Comparison of ENCODE assay signal across 8 cellular contexts in genomic region chr20:63708301-63709148, GRCh38. TPM values are rescaled to one million over a fixed set of nuclear protein-coding genes. Genes with fewer than 3 reads are reported as not detected.
DNase-seq lines count a peak whose midpoint lies in the region; ATAC-seq and TF ChIP-seq lines count a peak whose summit lies in the region.

No MANE protein-coding gene starts in this region.

- H3K4me2 ChIP-seq in OCI-LY1 (ENCODE audit: low read length) = peak overlapping the region; percentile 99

- H3K4me1 Mint-ChIP-seq in CD4-positive, alpha-beta T cell (ENCODE audit: low read depth) = peaks cover 46% of the 10 kb centered on the region

- H3K36me3 ChIP-seq in OCI-LY1 (ENCODE audit: insufficient read depth, low read length) = peaks cover 71% of the 10 kb centered on the region
- H3K36me3 ChIP-seq in ectodermal cell (ENCODE audit: control insufficient read depth, insufficient read depth, low read length) = peaks cover 32% of the 10 kb centered on the region
- peaks cover 79% of the 10 kb centered on the region for H3K36me3 ChIP-seq in mesodermal cell (ENCODE audit: control insufficient read depth, insufficient read depth, low read length)
- H3K36me3 ChIP-seq in uterus = no peaks in the 10 kb centered on the region

- H3K27ac ChIP-seq in CD4-positive, alpha-beta T cell (ENCODE audit: low read depth, low read length) = peak overlapping the region; percentile 71
- no peak overlapping the region for H3K27ac ChIP-seq in OCI-LY1 (ENCODE audit: low read depth, low read length, poor library complexity, severe bottlenecking)
- H3K27ac ChIP-seq in ectodermal cell (ENCODE audit: insufficient read depth, low read depth, low read length, poor library complexity, severe bottlenecking) = no peak overlapping the region
- H3K27ac ChIP-seq in mesodermal cell (ENCODE audit: low read depth, low read length, severe bottlenecking) = peak overlapping the region; percentile 53
- peak overlapping the region; percentile 50 to 94 for H3K27ac ChIP-seq in uterus

- no peaks in the 10 kb centered on the region for H4K20me1 ChIP-seq in OCI-LY1 (ENCODE audit: insufficient read depth, low read length)

- POLR2A ChIA-PET in CD4-positive, alpha-beta T cell (lab: Charles Lee) = interaction anchor here (0.6 to 5.0 kb wide), 19 partner anchors 9 to 188 kb away, joined by 3 to 168 read pairs (median 5); partner anchors contain the start of genes GMEB2, LIME1, PPDPF and PTK6

- no peak for ATAC-seq in CD4-positive, alpha-beta T cell (ENCODE audit: poor library complexity)
- ATAC-seq in GM21717 (IDR thresholded peaks at IDR 0.05; ENCODE audit: unreplicated experiment) = peak; percentile 1

- peak overlapping the region; percentile 78 for H3K4me3 Mint-ChIP-seq in CD4-positive, alpha-beta T cell

- peak in 1 of 10 experiments; percentile 36 for DNase-seq in CD4-positive, alpha-beta T cell
- DNase-seq in uterus (peak in 1 of 2 donors; percentile 20), NCI-H510A treated with DMSO at 0.1 percent for 48 hours (lab: John Stamatoyannopoulos, UW) (no peak), D341Med (ENCODE audit: low spot score) (no peak)

- H3K4me3 ChIP-seq in OCI-LY1 (ENCODE audit: low read depth, low read length, poor library complexity, severe bottlenecking) = peak overlapping the region; percentile 97
- H3K4me3 ChIP-seq in ectodermal cell (ENCODE audit: insufficient read depth, low read depth, low read length) = peak overlapping the region; percentile 95
- peak overlapping the region; percentile 92 for H3K4me3 ChIP-seq in mesodermal cell (ENCODE audit: extremely low read depth, insufficient read depth, low read length, poor library complexity, severe bottlenecking)
- H3K4me3 ChIP-seq in uterus = peak overlapping the region; percentile 40 to 87

- no peaks in the 10 kb centered on the region for H3K27me3 Mint-ChIP-seq in CD4-positive, alpha-beta T cell

- no peaks in the 10 kb centered on the region for H3K9me3 ChIP-seq in CD4-positive, alpha-beta T cell (ENCODE audit: control insufficient read depth, low read length)
- H3K9me3 ChIP-seq in OCI-LY1 (ENCODE audit: low read length) (peaks cover 9% of the 10 kb centered on the region), ectodermal cell (ENCODE audit: control insufficient read depth, low read length) (no peaks in the 10 kb centered on the region), mesodermal cell (ENCODE audit: control insufficient read depth, low read length) (no peaks in the 10 kb centered on the region), uterus (no peaks in the 10 kb centered on the region)

- 28 to 29% methylated on average over 67 of the region's 67 CpGs for WGBS in ectodermal cell, 2 experiments
- 28 to 31% methylated on average over 54 to 64 of the region's 67 CpGs for WGBS in mesodermal cell (ENCODE audit: insufficient coverage in 2 of 2), 2 experiments

- H3K36me3 Mint-ChIP-seq in CD4-positive, alpha-beta T cell (ENCODE audit: low read depth) = peaks cover 72% of the 10 kb centered on the region

- H3K27me3 ChIP-seq in CD4-positive, alpha-beta T cell (ENCODE audit: control insufficient read depth, insufficient read depth, low read length) = no peaks in the 10 kb centered on the region
- H3K27me3 ChIP-seq in OCI-LY1 (ENCODE audit: insufficient read depth, low read length) = no peaks in the 10 kb centered on the region
- no peaks in the 10 kb centered on the region for H3K27me3 ChIP-seq in ectodermal cell (ENCODE audit: control insufficient read depth, insufficient read depth, low read length, poor library complexity, severe bottlenecking)
- H3K27me3 ChIP-seq in uterus = no peaks in the 10 kb centered on the region

- H3K79me2 ChIP-seq in OCI-LY1 (ENCODE audit: insufficient read depth, low read length) = peaks cover 7% of the 10 kb centered on the region

- TF ChIP-seq CTCF in CD4-positive, alpha-beta T cell (IDR thresholded peaks at IDR 0.05) = no peak
- TF ChIP-seq CTCF in OCI-LY1 (IDR thresholded peaks at IDR 0.05; ENCODE audit: low read length) = no peak
- no peak for TF ChIP-seq CTCF in uterus (IDR thresholded peaks at IDR 0.05)

- no peak for TF ChIP-seq POLR2A in uterus (IDR thresholded peaks at IDR 0.05)

- no peak overlapping the region for H2AFZ ChIP-seq in OCI-LY1 (ENCODE audit: low read length)

- intact Hi-C loops in CD4-positive, alpha-beta T cell (cut with DNase I, micrococcal nuclease) = loop anchor here (1.0 to 10.0 kb wide), 5 partner anchors 28 to 354 kb away; partner anchors contain the start of genes SAMD10 (in 2 of the 2), LIME1 (in 1 of the 2), TCEA2 (in 1 of the 2) and UCKL1 (in 1 of the 2)
- intact Hi-C loops in uterus (cut with DNase I; ENCODE audit: low total_unique reads) = no loop called here

- peak overlapping the region; percentile 94 for H3K9ac ChIP-seq in OCI-LY1 (ENCODE audit: low read length)

- H3K4me1 ChIP-seq in OCI-LY1 (ENCODE audit: insufficient read depth, low read length, severe bottlenecking) (peaks cover 21% of the 10 kb centered on the region), ectodermal cell (ENCODE audit: control insufficient read depth, insufficient read depth, low read length) (peaks cover 5% of the 10 kb centered on the region), mesodermal cell (ENCODE audit: control insufficient read depth, insufficient read depth, low read length, poor library complexity, severe bottlenecking) (peaks cover 5% of the 10 kb centered on the region), uterus (peaks cover 6 to 8% of the 10 kb centered on the region in 2 donors)

- no peaks in the 10 kb centered on the region for H3K9me2 ChIP-seq in OCI-LY1 (ENCODE audit: low read depth, low read length)

- H3K27ac Mint-ChIP-seq in CD4-positive, alpha-beta T cell = peak overlapping the region; percentile 58

- H3K9me3 Mint-ChIP-seq in CD4-positive, alpha-beta T cell = no peaks in the 10 kb centered on the region

- no peaks in the 10 kb centered on the region for H3F3A ChIP-seq in OCI-LY1 (ENCODE audit: insufficient read depth, low read length)

- CTCF ChIA-PET in CD4-positive, alpha-beta T cell (lab: Charles Lee) = interaction anchor here (0.6 to 3.9 kb wide), 11 partner anchors 19 to 272 kb away, joined by 3 to 44 read pairs (median 6); partner anchors contain the start of genes LIME1, PRPF6 and SLC2A4RG

RNA-seq across cellular contexts. Expression of gene ZGPAT, which starts 0.7 kb away (rescaled TPM):
- total RNA-seq in CD4-positive, alpha-beta T cell = 10 to 100 TPM; 28.2 to 33.4 TPM
- 33.0 TPM for polyA plus RNA-seq in ectodermal cell (2013, experiment 1 of 4)
- 27.2 TPM for polyA plus RNA-seq in ectodermal cell (2013, experiment 2 of 4)
- polyA plus RNA-seq in ectodermal cell (2013, experiment 3 of 4) = 23.8 TPM
- 24.1 TPM for polyA plus RNA-seq in ectodermal cell (2013, experiment 4 of 4)
- 19.6 TPM for polyA plus RNA-seq in mesodermal cell (2013, experiment 1 of 2)
- polyA plus RNA-seq in mesodermal cell (2013, experiment 2 of 2) = 16.6 TPM
- total RNA-seq in uterus = 10 to 100 TPM in 3 of 4 donors, 1 to 10 TPM in 1; 1.5 to 37.9 (median 15.3) TPM

RNA-seq across cellular contexts. Expression of gene ARFRP1, which starts 0.7 kb away (rescaled TPM):
- 10 to 100 TPM; 34.5 to 35.7 TPM for total RNA-seq in CD4-positive, alpha-beta T cell
- 21.7 TPM for polyA plus RNA-seq in ectodermal cell (2013, experiment 1 of 4)
- polyA plus RNA-seq in ectodermal cell (2013, experiment 2 of 4) = 27.9 TPM
- polyA plus RNA-seq in ectodermal cell (2013, experiment 3 of 4) = 19.3 TPM
- polyA plus RNA-seq in ectodermal cell (2013, experiment 4 of 4) = 20.9 TPM
- 15.0 TPM for polyA plus RNA-seq in mesodermal cell (2013, experiment 1 of 2)
- polyA plus RNA-seq in mesodermal cell (2013, experiment 2 of 2) = 14.0 TPM
- total RNA-seq in uterus = 10 to 100 TPM; 26.1 to 59.8 (median 33.5) TPM

RNA-seq across cellular contexts. Expression of gene TNFRSF6B, which starts 12.1 kb away (rescaled TPM):
- total RNA-seq in CD4-positive, alpha-beta T cell = 1 to 10 TPM; 2.5 to 2.6 TPM
- polyA plus RNA-seq in ectodermal cell (2013, experiment 1 of 4) = 3.2 TPM
- polyA plus RNA-seq in ectodermal cell (2013, experiment 2 of 4) = 0.53 TPM
- polyA plus RNA-seq in ectodermal cell (2013, experiment 3 of 4) = 0.59 TPM
- polyA plus RNA-seq in ectodermal cell (2013, experiment 4 of 4) = 2.2 TPM
- polyA plus RNA-seq in mesodermal cell (2013, experiment 1 of 2) = 1.4 TPM
- polyA plus RNA-seq in mesodermal cell (2013, experiment 2 of 2) = 1.6 TPM
- 1 to 10 TPM in 1 of 4 donors, under 1 TPM in 1, not detected in 2; 0.83 to 4.1 TPM for total RNA-seq in uterus

RNA-seq across cellular contexts. Expression of gene LIME1, which starts 27.9 kb away (rescaled TPM):
- 100 to 1,000 TPM; 149 to 165 TPM for total RNA-seq in CD4-positive, alpha-beta T cell
- polyA plus RNA-seq in ectodermal cell (2013, experiment 1 of 4) = 8.8 TPM
- polyA plus RNA-seq in ectodermal cell (2013, experiment 2 of 4) = 9.6 TPM
- polyA plus RNA-seq in ectodermal cell (2013, experiment 3 of 4) = 9.3 TPM
- polyA plus RNA-seq in ectodermal cell (2013, experiment 4 of 4) = 11.1 TPM
- polyA plus RNA-seq in mesodermal cell (2013, experiment 1 of 2) = 9.3 TPM
- polyA plus RNA-seq in mesodermal cell (2013, experiment 2 of 2) = 4.8 TPM
- 10 to 100 TPM in 1 of 4 donors, 1 to 10 TPM in 3; 2.6 to 10.5 (median 8.4) TPM for total RNA-seq in uterus

RNA-seq across cellular contexts. Expression of gene SLC2A4RG, which starts 31.1 kb away (rescaled TPM):
- total RNA-seq in CD4-positive, alpha-beta T cell = 100 to 1,000 TPM; 123 to 125 TPM
- 73.7 TPM for polyA plus RNA-seq in ectodermal cell (2013, experiment 1 of 4)
- polyA plus RNA-seq in ectodermal cell (2013, experiment 2 of 4) = 53.8 TPM
- 78.4 TPM for polyA plus RNA-seq in ectodermal cell (2013, experiment 3 of 4)
- polyA plus RNA-seq in ectodermal cell (2013, experiment 4 of 4) = 77.3 TPM
- 64.5 TPM for polyA plus RNA-seq in mesodermal cell (2013, experiment 1 of 2)
- 54.6 TPM for polyA plus RNA-seq in mesodermal cell (2013, experiment 2 of 2)
- total RNA-seq in uterus = 100 to 1,000 TPM in 1 of 4 donors, 10 to 100 TPM in 3; 10.5 to 120 (median 41.0) TPM

Comparison
In these comparisons a context has a peak if more than half of its experiments do, and no peak if none do; other contexts are left out.
1. H3K27ac ChIP-seq: peak in CD4-positive, alpha-beta T cell (single experiment), mesodermal cell (single experiment) and uterus (2 of 2); none in OCI-LY1 (single experiment) and ectodermal cell (single experiment).
2. Peak in every context shown above with its lines, with median percentiles within 50 percentile points of each other: H3K4me3 ChIP-seq.